Comparison of ENCODE assay signal across 8 cellular contexts in genomic region chr6:165889636-165890403, GRCh38.
DNase-seq lines count a peak whose midpoint lies in the region; ATAC-seq and TF ChIP-seq lines count a peak whose summit lies in the region.

No MANE protein-coding gene starts in this region.

- no peak overlapping the region for H3K4me3 Mint-ChIP-seq in HFFc6
- no peak overlapping the region for H3K4me3 Mint-ChIP-seq in CD8-positive, alpha-beta memory T cell

- no peak overlapping the region for H3K27ac Mint-ChIP-seq in HFFc6
- peak overlapping the region in 1 of 8 donors; percentile 78 for H3K27ac Mint-ChIP-seq in CD8-positive, alpha-beta memory T cell

- H3K27ac ChIP-seq in brain microvascular endothelial cell = no peak overlapping the region
- no peak overlapping the region for H3K27ac ChIP-seq in CD8-positive, alpha-beta memory T cell (ENCODE audit: low read depth, low read length)

- no peaks in the 10 kb centered on the region for H3K36me3 Mint-ChIP-seq in HFFc6 (ENCODE audit: low read depth)
- no peaks in the 10 kb centered on the region for H3K36me3 Mint-ChIP-seq in CD8-positive, alpha-beta memory T cell

- H3K36me3 ChIP-seq in brain microvascular endothelial cell (replicated peaks) = no peaks in the 10 kb centered on the region
- no peaks in the 10 kb centered on the region for H3K36me3 ChIP-seq in CD8-positive, alpha-beta memory T cell (ENCODE audit: insufficient read depth, low read length)

- no peaks in the 10 kb centered on the region for H3K9me3 ChIP-seq in CD8-positive, alpha-beta memory T cell (ENCODE audit: low read length)

- peaks cover 1% of the 10 kb centered on the region; the same call in 1 of the 2 replicates for H3K27me3 Mint-ChIP-seq in HFFc6 (ENCODE audit: insufficient read depth)
- peaks cover 0 to 19% of the 10 kb centered on the region in 2 donors for H3K27me3 Mint-ChIP-seq in CD8-positive, alpha-beta memory T cell

- H3K4me1 Mint-ChIP-seq in HFFc6 (ENCODE audit: low read depth) = no peaks in the 10 kb centered on the region
- H3K4me1 Mint-ChIP-seq in CD8-positive, alpha-beta memory T cell = peaks cover under 1 to 3% (median 3%) of the 10 kb centered on the region in 3 donors

- no peaks in the 10 kb centered on the region for H3K27me3 ChIP-seq in brain microvascular endothelial cell (replicated peaks)
- H3K27me3 ChIP-seq in CD8-positive, alpha-beta memory T cell (ENCODE audit: insufficient read depth, low read length, poor library complexity, severe bottlenecking) = no peaks in the 10 kb centered on the region

- peak; percentile 33 for DNase-seq in Caki2 (ENCODE audit: low read depth)
- no peak for DNase-seq in HFFc6
- DNase-seq in brain microvascular endothelial cell = peak; percentile 58
- DNase-seq in medulla oblongata (ENCODE audit: extremely low spot score) = peak; percentile 16
- no peak for DNase-seq in CD8-positive, alpha-beta memory T cell
- DNase-seq in UCSD-AML1 (lab: John Stamatoyannopoulos, UW; ENCODE audit: unreplicated experiment) = no peak

- ATAC-seq in GM21447 (IDR thresholded peaks at IDR 0.05; ENCODE audit: unreplicated experiment) (no peak), GM18858 (IDR thresholded peaks at IDR 0.05; ENCODE audit: unreplicated experiment) (no peak)

- peaks cover 26% of the 10 kb centered on the region for H3K9me3 Mint-ChIP-seq in HFFc6
- peaks cover 0 to 4% (median 4%) of the 10 kb centered on the region in 5 donors for H3K9me3 Mint-ChIP-seq in CD8-positive, alpha-beta memory T cell

- in situ Hi-C loops in Caki2 (cut with HindIII; ENCODE audit: low pct_unique_long_range_greater_than_20kb, low sequenced_read_pairs) (no loop called here), brain microvascular endothelial cell (cut with HindIII; ENCODE audit: low pct_ligation_motif_present, low sequenced_read_pairs) (loop anchor here (25.0 kb wide), 1 partner anchor 197 kb away; no protein-coding TSS in a partner anchor)

- H3K4me1 ChIP-seq in CD8-positive, alpha-beta memory T cell (ENCODE audit: insufficient read depth, low read length) = no peaks in the 10 kb centered on the region

- H3K4me3 ChIP-seq in brain microvascular endothelial cell (ENCODE audit: low read depth, low read length) = no peak overlapping the region
- no peak overlapping the region for H3K4me3 ChIP-seq in CD8-positive, alpha-beta memory T cell (ENCODE audit: low read length)

- TF ChIP-seq CTCF in HFFc6 (IDR thresholded peaks at IDR 0.05) (peak; percentile 31; the same call in 1 of the 2 replicates), brain microvascular endothelial cell (IDR thresholded peaks at IDR 0.05; ENCODE audit: low read depth, low read length, missing control alignments) (peak; percentile 89)

- CTCF ChIA-PET in CD8-positive, alpha-beta memory T cell (lab: Charles Lee) = no interaction called here

- POLR2A ChIA-PET in CD8-positive, alpha-beta memory T cell (lab: Charles Lee) = no interaction called here

Comparison
In these comparisons a context has a peak if more than half of its experiments do, and no peak if none do; other contexts are left out.
1. DNase-seq: peak in Caki2 (single experiment), brain microvascular endothelial cell (single experiment) and medulla oblongata (single experiment); none in HFFc6 (single experiment), CD8-positive, alpha-beta memory T cell (0 of 5) and UCSD-AML1 (single experiment).